Comparison of ENCODE assay signal across 8 cellular contexts in genomic region chr10:21888959-21889358, GRCh38.
A peak's percentile ranks its signal among the peaks of the same experiment; 100 is the strongest.
DNase-seq lines count a peak whose midpoint lies in the region; ATAC-seq, FAIRE-seq and TF ChIP-seq lines count a peak whose summit lies in the region.

No MANE protein-coding gene starts in this region.

- FAIRE-seq in D721Med (lab: Jason Lieb, UNC) = no peak

- DNase-seq in activated naive CD4-positive, alpha-beta T cell treated with anti-CD3 and anti-CD28 coated beads, Interleukin-2, amount 50 U/mL, for 72 hours (ENCODE audit: low spot score in 2 of 2) = no peak
- DNase-seq in G401 (ENCODE audit: low spot score) = no peak
- no peak for DNase-seq in GOT3 (lab: John Stamatoyannopoulos, UW)
- DNase-seq in D721Med (ENCODE audit: insufficient read length, low spot score) = no peak
- no peak for DNase-seq in putamen (ENCODE audit: low spot score)

- in situ Hi-C loops in G401 (cut with HindIII; ENCODE audit: low sequenced_read_pairs) = no loop called here

- ATAC-seq in GM18499 (IDR thresholded peaks at IDR 0.05; ENCODE audit: insufficient read depth, unreplicated experiment) = peak; percentile 91
- ATAC-seq in GM19463 (IDR thresholded peaks at IDR 0.05; ENCODE audit: unreplicated experiment) = peak; percentile 98
- ATAC-seq in HG03108 (IDR thresholded peaks at IDR 0.05; ENCODE audit: unreplicated experiment) = peak; percentile 98
- peak; percentile 49 to 79 for ATAC-seq in activated naive CD4-positive, alpha-beta T cell treated with anti-CD3 and anti-CD28 coated beads, Interleukin-2, amount 50 U/mL, for 72 hours

- H3K27ac Mint-ChIP-seq in activated naive CD4-positive, alpha-beta T cell treated with anti-CD3 and anti-CD28 coated beads, Interleukin-2, amount 50 U/mL, for 72 hours = peak overlapping the region in 1 of 2 donors; percentile 63

- TF ChIP-seq CTCF in D721Med (IDR thresholded peaks at IDR 0.05; ENCODE audit: insufficient read depth, missing control alignments) = no peak

- H3K36me3 Mint-ChIP-seq in activated naive CD4-positive, alpha-beta T cell treated with anti-CD3 and anti-CD28 coated beads, Interleukin-2, amount 50 U/mL, for 72 hours = peaks cover 39 to 40% of the 10 kb centered on the region in 2 donors

- peaks cover 22 to 34% of the 10 kb centered on the region in 2 donors for H3K9me3 Mint-ChIP-seq in activated naive CD4-positive, alpha-beta T cell treated with anti-CD3 and anti-CD28 coated beads, Interleukin-2, amount 50 U/mL, for 72 hours
